In the genomic region with DNA sequence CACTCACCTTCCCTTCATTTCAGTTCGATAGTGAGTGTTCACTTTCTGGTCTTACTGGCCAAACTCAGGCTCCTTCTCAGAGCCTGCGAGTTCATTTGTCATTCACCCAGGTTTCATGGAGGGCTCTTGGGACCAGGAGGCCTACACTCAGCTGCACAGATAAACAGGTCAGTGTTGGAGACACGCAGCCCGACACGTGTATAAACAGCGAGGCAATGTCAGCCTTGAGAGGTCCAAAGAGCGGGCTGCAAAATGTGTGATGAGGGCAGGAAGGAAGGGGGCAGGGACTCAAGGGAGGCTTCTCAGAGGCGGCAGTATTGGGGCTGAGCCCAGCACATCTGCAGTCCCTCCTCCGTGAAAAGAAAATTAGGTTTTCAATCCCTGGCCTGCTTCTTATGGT, we compare ENCODE assay signal across 26 cellular contexts.
"Had no signal": no experiment of that assay in that cellular context is flagged by ENCODE, and none has a peak within 500 bp of the region (broad histone marks: within the 10 kb centered on the region; RNA-seq: fewer than 3 reads in every experiment).

No MANE protein-coding gene starts in this region.

- H3K9ac ChIP-seq: neural progenitor cell, parathyroid adenoma had no signal

- H3K79me2 ChIP-seq: parathyroid adenoma had no signal

- H3K4me1 ChIP-seq: left ventricle myocardium inferior, neural progenitor cell, parathyroid adenoma, right atrium auricular region, tibial nerve, upper lobe of left lung, vagina had no signal

- H3K4me3 ChIP-seq: left ventricle myocardium inferior, lung, neural progenitor cell, right atrium auricular region, smooth muscle cell, tibial nerve, upper lobe of left lung, vagina had no signal

- H3K4me3 Mint-ChIP-seq: immature natural killer cell; mesothelial cell of epicardium; naive B cell; natural killer cell; nephron progenitor cell; neural progenitor cell; stimulated activated memory B cell treated with anti-CD40 and anti-IgM and Interleukin-4, amounts not matched to agents 10 μg/mL and 1 μg/mL and 100 μg/mL, for 72 hours; stimulated activated naive CD8-positive, alpha-beta T cell treated with anti-CD3 and anti-CD28 coated beads, Interleukin-15, amount 100 ng/mL, for 72 hours had no signal

- DNase-seq: hippocampal formation; immature natural killer cell; left ventricle myocardium inferior; mesendoderm; naive B cell; natural killer cell; nephron progenitor cell; occipital lobe; stimulated activated CD4-positive, alpha-beta T cell treated with anti-CD3 and anti-CD28 coated beads, Interleukin-1b, Interleukin-23, amount 100 ng/mL, for 48 hours; stimulated activated CD4-positive, alpha-beta T cell treated with anti-CD3 and anti-CD28 coated beads, Interleukin-2, amount 100 ng/mL, for 48 hours; stimulated activated CD4-positive, alpha-beta T cell treated with anti-CD3 and anti-CD28 coated beads, Interleukin-4, amount 100 ng/mL, for 4 hours; stimulated activated CD8-positive, alpha-beta memory T cell treated with anti-CD3 and anti-CD28 coated beads, Interleukin-4, amount 100 ng/mL, for 48 hours; stimulated activated naive CD4-positive, alpha-beta T cell treated with Interleukin-2 at 50 U/mL for 16 hours; stimulated activated naive CD8-positive, alpha-beta T cell treated with anti-CD3 and anti-CD28 coated beads, Interleukin-15, amount 100 ng/mL, for 72 hours; substantia nigra; upper lobe of left lung had no signal

- H3K9me3 Mint-ChIP-seq: immature natural killer cell; mesothelial cell of epicardium; natural killer cell; nephron progenitor cell; neural progenitor cell; stimulated activated memory B cell treated with anti-CD40 and anti-IgM and Interleukin-4, amounts not matched to agents 10 μg/mL and 1 μg/mL and 100 μg/mL, for 72 hours had no signal

- H3K27ac ChIP-seq: left ventricle myocardium inferior, neural progenitor cell, neutrophil, parathyroid adenoma, right atrium auricular region, tibial nerve, upper lobe of left lung, vagina had no signal

- H3K36me3 Mint-ChIP-seq: mesothelial cell of epicardium; naive B cell; natural killer cell; neural progenitor cell; stimulated activated memory B cell treated with anti-CD40 and anti-IgM and Interleukin-4, amounts not matched to agents 10 μg/mL and 1 μg/mL and 100 μg/mL, for 72 hours had no signal

- H3K4me2 ChIP-seq: neural progenitor cell, smooth muscle cell had no signal

- H3K9me3 ChIP-seq: neutrophil, right atrium auricular region, tibial nerve, upper lobe of left lung, vagina had no signal

- H3K4me1 Mint-ChIP-seq: immature natural killer cell; naive B cell; natural killer cell; stimulated activated memory B cell treated with anti-CD40 and anti-IgM and Interleukin-4, amounts not matched to agents 10 μg/mL and 1 μg/mL and 100 μg/mL, for 72 hours; stimulated activated naive CD8-positive, alpha-beta T cell treated with anti-CD3 and anti-CD28 coated beads, Interleukin-15, amount 100 ng/mL, for 72 hours had no signal

- H2AFZ ChIP-seq: neural progenitor cell, parathyroid adenoma had no signal

- H3K27me3 ChIP-seq: neural progenitor cell, right atrium auricular region, tibial nerve, upper lobe of left lung, vagina had no signal

- H3K36me3 ChIP-seq: left ventricle myocardium inferior, neural progenitor cell, neutrophil, right atrium auricular region, tibial nerve, upper lobe of left lung, vagina had no signal

- H3K27ac Mint-ChIP-seq: immature natural killer cell; mesothelial cell of epicardium; naive B cell; natural killer cell; nephron progenitor cell; neural progenitor cell; stimulated activated memory B cell treated with anti-CD40 and anti-IgM and Interleukin-4, amounts not matched to agents 10 μg/mL and 1 μg/mL and 100 μg/mL, for 72 hours; stimulated activated naive CD8-positive, alpha-beta T cell treated with anti-CD3 and anti-CD28 coated beads, Interleukin-15, amount 100 ng/mL, for 72 hours had no signal
